8 cellular contexts compared by ENCODE assay signal in genomic region chr7:45921699-45922519, GRCh38. TPM values are rescaled to one million over a fixed set of nuclear protein-coding genes. Genes with fewer than 3 reads are reported as not detected.
A peak's percentile ranks its signal among the peaks of the same experiment; 100 is the strongest.
DNase-seq lines count a peak whose midpoint lies in the region; ATAC-seq and TF ChIP-seq lines count a peak whose summit lies in the region.

No MANE protein-coding gene starts in this region.

- H3K4me3 ChIP-seq in WERI-Rb-1 (ENCODE audit: low read depth, low read length), result peak overlapping the region; percentile 40
- peak overlapping the region; percentile 72 for H3K4me3 ChIP-seq in fibroblast of the aortic adventitia (ENCODE audit: low read depth, low read length)
- peak overlapping the region; percentile 65 to 98 for H3K4me3 ChIP-seq in neuronal stem cell (ENCODE audit: low read length in 2 of 2)

- no peak overlapping the region for H2BK15ac ChIP-seq in neuronal stem cell (ENCODE audit: low read length)

- no peak overlapping the region for H3K9ac ChIP-seq in neuronal stem cell (ENCODE audit: low read depth, low read length, poor library complexity)

- H3K4ac ChIP-seq in neuronal stem cell (ENCODE audit: low read length), result no peak overlapping the region

- H3K9me3 ChIP-seq in WERI-Rb-1 (ENCODE audit: severe bottlenecking) (no peaks in the 10 kb centered on the region), neuronal stem cell (replicated peaks in 1 of 2; ENCODE audit: control insufficient read depth in 2 of 2, insufficient read depth in 1 of 2, low read depth in 1 of 2, low read length in 2 of 2) (no peaks in the 10 kb centered on the region)

- peaks cover 68% of the 10 kb centered on the region for H3K27me3 ChIP-seq in WERI-Rb-1 (ENCODE audit: insufficient read depth, low read depth, severe bottlenecking)
- H3K27me3 ChIP-seq in neuronal stem cell (ENCODE audit: control insufficient read depth in 3 of 3, insufficient read depth in 3 of 3, low read depth in 1 of 3, low read length in 3 of 3), result peaks cover 0 to 26% (median 13%) of the 10 kb centered on the region in 3 experiments

- peak overlapping the region; percentile 96 for H2AFZ ChIP-seq in neuronal stem cell (ENCODE audit: low read length)

- H3K4me2 ChIP-seq in neuronal stem cell (ENCODE audit: insufficient read depth, low read length, poor library complexity, severe bottlenecking), result peak overlapping the region; percentile 84

- no peak overlapping the region for H3K23ac ChIP-seq in neuronal stem cell (ENCODE audit: low read depth, low read length, poor library complexity)

- H3K36me3 ChIP-seq in WERI-Rb-1 (no peaks in the 10 kb centered on the region), neuronal stem cell (replicated peaks in 1 of 2; ENCODE audit: control insufficient read depth in 2 of 2, insufficient read depth in 2 of 2, low read length in 2 of 2) (peaks cover 2 to 3% of the 10 kb centered on the region in 2 donors)

- ATAC-seq in HG03460 (IDR thresholded peaks at IDR 0.05; ENCODE audit: unreplicated experiment), result no peak

- H3K27ac ChIP-seq in WERI-Rb-1 (no peak overlapping the region), neuronal stem cell (replicated peaks; ENCODE audit: low read length) (no peak overlapping the region)

- no peak overlapping the region for H2BK12ac ChIP-seq in neuronal stem cell (ENCODE audit: low read length)

- H3K14ac ChIP-seq in neuronal stem cell (ENCODE audit: low read length), result no peak overlapping the region

- H2AK5ac ChIP-seq in neuronal stem cell (ENCODE audit: low read depth, low read length), result no peak overlapping the region

- no CpG with 5 or more reads among the region's 36 CpGs for WGBS in neuronal stem cell (ENCODE audit: extremely low coverage in 2 of 2, insufficient read length in 2 of 2, insufficient replicate concordance in 1 of 2), 2 donors

- H3K4me1 ChIP-seq in neuronal stem cell (ENCODE audit: control insufficient read depth in 2 of 2, insufficient read depth in 1 of 2, low read depth in 1 of 2, low read length in 2 of 2), result peaks cover 8 to 23% of the 10 kb centered on the region in 2 donors

- TF ChIP-seq CTCF in WERI-Rb-1 (IDR thresholded peaks at IDR 0.05; ENCODE audit: low read depth, low read length) (peak; percentile 77), fibroblast of the aortic adventitia (IDR thresholded peaks at IDR 0.05; ENCODE audit: insufficient read depth, low read length) (peak; percentile 99)

- no peak overlapping the region for H4K8ac ChIP-seq in neuronal stem cell (ENCODE audit: low read depth, low read length)

- H4K91ac ChIP-seq in neuronal stem cell (ENCODE audit: low read depth, low read length, poor library complexity), result no peak overlapping the region

- DNase-seq in DMS 273 (lab: John Stamatoyannopoulos, UW; ENCODE audit: unreplicated experiment) (peak; percentile 88), HS-27A (ENCODE audit: low read depth) (peak; percentile 61), WERI-Rb-1 (peak; percentile 74), fibroblast of the aortic adventitia (ENCODE audit: low read depth) (peak; percentile 78), neuronal stem cell (ENCODE audit: low spot score) (peak; percentile 84), NCI-H774 (lab: John Stamatoyannopoulos, UW) (no peak), NCI-H1694 (lab: John Stamatoyannopoulos, UW) (no peak)

- H2BK5ac ChIP-seq in neuronal stem cell (ENCODE audit: low read length), result no peak overlapping the region

- peak overlapping the region; percentile 91 for H3K18ac ChIP-seq in neuronal stem cell (ENCODE audit: low read length)

- no peak overlapping the region for H2BK120ac ChIP-seq in neuronal stem cell (ENCODE audit: low read depth, low read length)

- H3K79me1 ChIP-seq in neuronal stem cell (ENCODE audit: low read depth, low read length), result no peaks in the 10 kb centered on the region

RNA-seq across cellular contexts. Expression of gene IGFBP3, which starts 0.8 kb away (rescaled TPM):
- total RNA-seq in fibroblast of the aortic adventitia (ENCODE audit: low replicate concordance), result 287 and 1,278 TPM in 2 replicates
- 149 TPM for polyA plus RNA-seq in neuronal stem cell (2013, experiment 1 of 2)
- 151 TPM for polyA plus RNA-seq in neuronal stem cell (2013, experiment 2 of 2)

RNA-seq across cellular contexts. Expression of gene IGFBP1, which starts 33.6 kb away (rescaled TPM):
- total RNA-seq in fibroblast of the aortic adventitia (ENCODE audit: low replicate concordance), result 5.3 TPM in 1 of 2 replicates, not detected in the other
- polyA plus RNA-seq in neuronal stem cell (2013, experiment 1 of 2), result not detected
- polyA plus RNA-seq in neuronal stem cell (2013, experiment 2 of 2), result not detected

RNA-seq across cellular contexts. Expression of gene CCDC201, which starts 49.0 kb away (rescaled TPM):
- total RNA-seq in fibroblast of the aortic adventitia (ENCODE audit: low replicate concordance), result 0.09 TPM in 1 of 2 replicates, not detected in the other
- 0.01 TPM for polyA plus RNA-seq in neuronal stem cell (2013, experiment 1 of 2)
- polyA plus RNA-seq in neuronal stem cell (2013, experiment 2 of 2), result not detected

Comparison
In these comparisons a context has a peak if more than half of its experiments do, and no peak if none do; other contexts are left out.
1. DNase-seq: peak in DMS 273 (single experiment), HS-27A (single experiment), WERI-Rb-1 (single experiment), fibroblast of the aortic adventitia (single experiment) and neuronal stem cell (single experiment); none in NCI-H774 (single experiment) and NCI-H1694 (single experiment).
2. Peak in every context shown above with its lines, with median percentiles within 50 percentile points of each other: H3K4me3 ChIP-seq.